9 cellular contexts compared by ENCODE assay signal in the genomic region with DNA sequence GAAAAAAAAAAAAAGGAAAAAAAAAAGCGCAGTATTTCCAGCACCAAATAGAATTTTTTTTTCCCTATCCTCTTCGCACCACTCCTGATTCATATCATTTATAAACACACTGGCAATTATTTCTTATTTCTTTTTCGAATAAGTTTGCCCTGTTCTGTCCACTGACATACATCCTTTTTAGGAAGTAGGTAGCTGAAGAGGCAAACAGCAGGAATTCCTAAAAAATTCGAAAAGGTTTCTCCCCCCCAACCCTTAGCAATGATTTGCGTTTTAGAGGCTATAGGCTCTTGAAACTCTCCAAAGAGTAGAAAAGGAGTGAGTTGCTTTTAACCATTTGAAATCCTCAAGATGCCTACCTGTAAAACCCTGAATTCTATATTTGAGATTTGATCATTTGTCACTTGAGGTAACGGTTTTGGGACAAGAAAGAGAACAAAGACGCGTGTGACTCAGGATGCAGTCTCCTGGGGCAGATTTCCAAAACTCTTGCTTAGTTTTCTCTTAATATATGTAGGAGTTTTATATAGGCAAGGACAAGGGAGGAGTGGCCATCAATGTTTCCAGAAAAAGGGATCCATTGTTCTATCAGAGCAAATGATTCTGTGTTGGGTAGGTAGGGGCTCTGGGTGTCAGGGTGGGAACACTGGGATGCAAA. TPM values are rescaled to one million over a fixed set of nuclear protein-coding genes. Genes with fewer than 3 reads are reported as not detected.
DNase-seq lines count a peak whose midpoint lies in the region; ATAC-seq and TF ChIP-seq lines count a peak whose summit lies in the region.
"Had no signal": no experiment of that assay in that cellular context is flagged by ENCODE, and none has a peak within 500 bp of the region (broad histone marks: within the 10 kb centered on the region; RNA-seq: fewer than 3 reads in every experiment).

No MANE protein-coding gene starts in this region.

- no peak overlapping the region for H3K27ac ChIP-seq in DOHH2 (ENCODE audit: low read depth, low read length)
- peak overlapping the region; percentile 94 to 99 (median 98) for H3K27ac ChIP-seq in gastroesophageal sphincter

- H4K20me1 ChIP-seq in DOHH2 (ENCODE audit: control insufficient read depth, insufficient read depth, low read depth, low read length) = no peaks in the 10 kb centered on the region

- no peak for TF ChIP-seq EP300 in gastroesophageal sphincter (IDR thresholded peaks at IDR 0.05)

- H3K79me2 ChIP-seq in DOHH2 (ENCODE audit: control insufficient read depth, low read length) = no peaks in the 10 kb centered on the region

- no peaks in the 10 kb centered on the region for H3K9me3 ChIP-seq in DOHH2 (ENCODE audit: control insufficient read depth, insufficient read depth, low read length)
- no peaks in the 10 kb centered on the region for H3K9me3 ChIP-seq in gastroesophageal sphincter

- H3K4me3 ChIP-seq in DOHH2 (ENCODE audit: low read length) = no peak overlapping the region; the same call in 1 of the 2 replicates
- H3K4me3 ChIP-seq in WI38 (ENCODE audit: low read depth, low read length) = peak overlapping the region; percentile 23; the same call in 1 of the 2 replicates
- H3K4me3 ChIP-seq in gastroesophageal sphincter = peak overlapping the region; percentile 68 to 90
- H3K4me3 ChIP-seq in retinal pigment epithelial cell (ENCODE audit: low read length) = peak overlapping the region; percentile 79

- H3K27me3 ChIP-seq in DOHH2 (ENCODE audit: control insufficient read depth, low read length) (peaks cover 23% of the 10 kb centered on the region), gastroesophageal sphincter (no peaks in the 10 kb centered on the region)

- H3K9me2 ChIP-seq in DOHH2 (replicated peaks; ENCODE audit: control insufficient read depth, low read length) = no peaks in the 10 kb centered on the region

- H3K4me2 ChIP-seq in DOHH2 (ENCODE audit: low read length) = peak overlapping the region; percentile 43; the same call in 1 of the 2 replicates

- TF ChIP-seq POLR2A in gastroesophageal sphincter (IDR thresholded peaks at IDR 0.05) = no peak

- H3K4me1 ChIP-seq in DOHH2 (ENCODE audit: control insufficient read depth, low read length) (peaks cover 5% of the 10 kb centered on the region), gastroesophageal sphincter (peaks cover 8 to 70% (median 22%) of the 10 kb centered on the region in 3 donors)

- no peaks in the 10 kb centered on the region for H3F3A ChIP-seq in DOHH2 (ENCODE audit: control insufficient read depth, insufficient read depth)

- TF ChIP-seq CTCF in DOHH2 (IDR thresholded peaks at IDR 0.05; ENCODE audit: low read depth, low read length, poor library complexity, severe bottlenecking) = no peak
- no peak for TF ChIP-seq CTCF in WI38 (IDR thresholded peaks at IDR 0.05; ENCODE audit: low read depth, low read length)
- TF ChIP-seq CTCF in gastroesophageal sphincter (IDR thresholded peaks at IDR 0.05) = no peak
- TF ChIP-seq CTCF in retinal pigment epithelial cell (conservative IDR thresholded peaks at IDR 0.05; ENCODE audit: low read depth, low read length) = no peak

- WGBS in gastroesophageal sphincter (ENCODE audit: low coverage in 1 of 2), 2 donors = 11 to 16% methylated on average over 8 of the region's 8 CpGs

- DNase-seq in retinal pigment epithelial cell (ENCODE audit: low read depth) (no peak), pons (ENCODE audit: low spot score) (no peak), LoVo (ENCODE audit: low spot score) (no peak), C1 segment of cervical spinal cord (lab: John Stamatoyannopoulos, UW) (no peak)
- DNase-seq in stimulated activated CD4-positive, alpha-beta T cell treated with anti-CD3 and anti-CD28 coated beads, Interleukin-2, amount 100 ng/mL, for 48 hours = no peak
- DNase-seq: Karpas-422 had no signal

- H3K36me3 ChIP-seq in DOHH2 (ENCODE audit: control insufficient read depth, low read length) = no peaks in the 10 kb centered on the region
- H3K36me3 ChIP-seq in gastroesophageal sphincter = peaks cover 0 to 12% of the 10 kb centered on the region in 2 donors

- no peak for ATAC-seq in gastroesophageal sphincter

RNA-seq across cellular contexts. Expression of a gene that starts 0.5 kb away (rescaled TPM):
- total RNA-seq in gastroesophageal sphincter = 100 to 1,000 TPM; 122 to 691 (median 363) TPM
